Comparison of ENCODE assay signal across 8 cellular contexts in genomic region chr15:40323239-40323952, GRCh38. TPM values are rescaled to one million over a fixed set of nuclear protein-coding genes. Genes with fewer than 3 reads are reported as not detected.
A peak's percentile ranks its signal among the peaks of the same experiment; 100 is the strongest.
DNase-seq lines count a peak whose midpoint lies in the region; ATAC-seq and TF ChIP-seq lines count a peak whose summit lies in the region.

Gene INAFM2 (plus strand): TSS chr15:40323692. CDS start chr15:40324056, 364 bp downstream.

- peaks cover 27% of the 10 kb centered on the region for H3K4me1 ChIP-seq in DOHH2 (ENCODE audit: control insufficient read depth, low read length)
- H3K4me1 ChIP-seq in Karpas-422 (ENCODE audit: low read length) = peaks cover 25% of the 10 kb centered on the region
- H3K4me1 ChIP-seq in fibroblast of lung (ENCODE audit: control insufficient read depth, extremely low read depth, insufficient read depth, low read length) = peaks cover 12% of the 10 kb centered on the region
- H3K4me1 ChIP-seq in naive thymus-derived CD4-positive, alpha-beta T cell (ENCODE audit: control insufficient read depth in 2 of 2, insufficient read depth in 2 of 2, low read length in 2 of 2) = peaks cover 15% of the 10 kb centered on the region in 2 donors

- no peak within 1 kb of the TSS for H3K27ac ChIP-seq in DOHH2 (ENCODE audit: low read depth, low read length)
- no peak within 1 kb of the TSS for H3K27ac ChIP-seq in Karpas-422 (ENCODE audit: low read length)
- H3K27ac ChIP-seq in fibroblast of lung (ENCODE audit: insufficient read depth, low read length) = no peak within 1 kb of the TSS
- H3K27ac ChIP-seq in naive thymus-derived CD4-positive, alpha-beta T cell (ENCODE audit: low read depth, low read length) = peak within 1 kb of the TSS; percentile 66

- H3K9me2 ChIP-seq in DOHH2 (replicated peaks; ENCODE audit: control insufficient read depth, low read length) (no peaks in the 10 kb centered on the region), Karpas-422 (replicated peaks; ENCODE audit: insufficient read depth, low read length) (no peaks in the 10 kb centered on the region)

- no peaks in the 10 kb centered on the region for H3K9me3 Mint-ChIP-seq in naive thymus-derived CD4-positive, alpha-beta T cell
- no peaks in the 10 kb centered on the region for H3K9me3 Mint-ChIP-seq in stimulated activated naive B cell treated with anti-CD40 and anti-IgM and Interleukin-4, amounts not matched to agents 10 μg/mL and 1 μg/mL and 100 μg/mL, for 72 hours

- peaks cover 19 to 51% (median 43%) of the 10 kb centered on the region in 7 donors for H3K4me1 Mint-ChIP-seq in naive thymus-derived CD4-positive, alpha-beta T cell
- H3K4me1 Mint-ChIP-seq in stimulated activated naive B cell treated with anti-CD40 and anti-IgM and Interleukin-4, amounts not matched to agents 10 μg/mL and 1 μg/mL and 100 μg/mL, for 72 hours = peaks cover 21 to 48% of the 10 kb centered on the region in 2 donors

- H3K4me3 ChIP-seq in DOHH2 (ENCODE audit: low read length) (peak within 1 kb of the TSS; percentile 70), Karpas-422 (ENCODE audit: low read length) (peak within 1 kb of the TSS; percentile 65), fibroblast of lung (replicated peaks in 1 of 4; ENCODE audit: control extremely low read depth in 1 of 4, insufficient read depth in 1 of 4, low read depth in 3 of 4, low read length in 4 of 4) (peak within 1 kb of the TSS; percentile 55 to 66 (median 61))
- peak within 1 kb of the TSS; percentile 34 for H3K4me3 ChIP-seq in naive thymus-derived CD4-positive, alpha-beta T cell (ENCODE audit: low read length)

- TF ChIP-seq CTCF in DOHH2 (IDR thresholded peaks at IDR 0.05; ENCODE audit: low read depth, low read length, poor library complexity, severe bottlenecking) = peak; percentile 41
- peak; percentile 46 to 52 for TF ChIP-seq CTCF in fibroblast of lung (conservative IDR thresholded peaks at IDR 0.05 in 1 of 2, IDR thresholded peaks at IDR 0.05 in 1 of 2; ENCODE audit: low read depth in 1 of 2, low read length in 2 of 2)

- H3K4me3 Mint-ChIP-seq in naive thymus-derived CD4-positive, alpha-beta T cell = peak within 1 kb of the TSS; percentile 69 to 89 (median 84)
- H3K4me3 Mint-ChIP-seq in stimulated activated naive B cell treated with anti-CD40 and anti-IgM and Interleukin-4, amounts not matched to agents 10 μg/mL and 1 μg/mL and 100 μg/mL, for 72 hours = peak within 1 kb of the TSS; percentile 76 to 80

- H3K36me3 Mint-ChIP-seq in naive thymus-derived CD4-positive, alpha-beta T cell = peaks cover 0 to 11% (median 0%) of the 10 kb centered on the region in 5 donors
- H3K36me3 Mint-ChIP-seq in stimulated activated naive B cell treated with anti-CD40 and anti-IgM and Interleukin-4, amounts not matched to agents 10 μg/mL and 1 μg/mL and 100 μg/mL, for 72 hours = peaks cover 5 to 15% of the 10 kb centered on the region in 2 donors

- H4K20me1 ChIP-seq in DOHH2 (ENCODE audit: control insufficient read depth, insufficient read depth, low read depth, low read length) (no peaks in the 10 kb centered on the region), Karpas-422 (ENCODE audit: insufficient read depth, low read depth, low read length) (peaks cover 4% of the 10 kb centered on the region; the same call in 1 of the 2 replicates), fibroblast of lung (ENCODE audit: control insufficient read depth, extremely low read depth, insufficient read depth, low read length) (no peaks in the 10 kb centered on the region)

- peak within 1 kb of the TSS in 8 of 9 donors; percentile 56 to 86 (median 80) for H3K27ac Mint-ChIP-seq in naive thymus-derived CD4-positive, alpha-beta T cell
- peak within 1 kb of the TSS; percentile 81 for H3K27ac Mint-ChIP-seq in stimulated activated naive B cell treated with anti-CD40 and anti-IgM and Interleukin-4, amounts not matched to agents 10 μg/mL and 1 μg/mL and 100 μg/mL, for 72 hours

- no peaks in the 10 kb centered on the region for H3K36me3 ChIP-seq in DOHH2 (ENCODE audit: control insufficient read depth, low read length)
- no peaks in the 10 kb centered on the region for H3K36me3 ChIP-seq in Karpas-422 (ENCODE audit: insufficient read depth, low read length)
- H3K36me3 ChIP-seq in fibroblast of lung (ENCODE audit: control insufficient read depth, insufficient read depth, low read length) = no peaks in the 10 kb centered on the region
- H3K36me3 ChIP-seq in naive thymus-derived CD4-positive, alpha-beta T cell (ENCODE audit: control insufficient read depth in 2 of 3, insufficient read depth in 3 of 3, low read length in 3 of 3) = no peaks in the 10 kb centered on the region

- peak; percentile 83 for ATAC-seq in GM21786 (IDR thresholded peaks at IDR 0.05; ENCODE audit: unreplicated experiment)
- peak; percentile 95 for ATAC-seq in naive thymus-derived CD4-positive, alpha-beta T cell
- peak; percentile 87 to 92 for ATAC-seq in stimulated activated naive B cell treated with anti-CD40 and anti-IgM and Interleukin-4, amounts not matched to agents 10 μg/mL and 1 μg/mL and 100 μg/mL, for 72 hours (replicated peaks)

- H3K27me3 Mint-ChIP-seq in naive thymus-derived CD4-positive, alpha-beta T cell = peaks cover 0 to 23% (median 0%) of the 10 kb centered on the region in 5 donors
- H3K27me3 Mint-ChIP-seq in stimulated activated naive B cell treated with anti-CD40 and anti-IgM and Interleukin-4, amounts not matched to agents 10 μg/mL and 1 μg/mL and 100 μg/mL, for 72 hours = no peaks in the 10 kb centered on the region

- peak within 1 kb of the TSS; percentile 67 for H3K9ac ChIP-seq in Karpas-422 (ENCODE audit: low read length)
- H3K9ac ChIP-seq in fibroblast of lung (ENCODE audit: insufficient read depth, low read length) = peak within 1 kb of the TSS; percentile 68

- H3K27me3 ChIP-seq in DOHH2 (ENCODE audit: control insufficient read depth, low read length) = peaks cover 17% of the 10 kb centered on the region
- H3K27me3 ChIP-seq in Karpas-422 (ENCODE audit: low read length) = no peaks in the 10 kb centered on the region; the same call in 1 of the 2 replicates
- no peaks in the 10 kb centered on the region for H3K27me3 ChIP-seq in fibroblast of lung (ENCODE audit: control insufficient read depth, insufficient read depth, low read length)
- no peaks in the 10 kb centered on the region for H3K27me3 ChIP-seq in naive thymus-derived CD4-positive, alpha-beta T cell (ENCODE audit: control insufficient read depth in 2 of 2, insufficient read depth in 2 of 2, low read length in 2 of 2)

- peak within 1 kb of the TSS; percentile 70 for H3K4me2 ChIP-seq in DOHH2 (ENCODE audit: low read length)
- H3K4me2 ChIP-seq in Karpas-422 (ENCODE audit: low read depth, low read length, poor library complexity, severe bottlenecking) = peak within 1 kb of the TSS; percentile 64
- H3K4me2 ChIP-seq in fibroblast of lung (ENCODE audit: extremely low read depth, insufficient read depth, low read length) = peak within 1 kb of the TSS; percentile 87

- intact Hi-C loops in naive thymus-derived CD4-positive, alpha-beta T cell (cut with micrococcal nuclease) = loop anchor here (1.0 to 5.0 kb wide), 12 partner anchors 15 to 794 kb away; partner anchors contain the start of genes ANKRD63 (in 2 of the 2), BUB1B (in 1 of the 2), DISP2 (in 1 of the 2) and EIF2AK4 (in 1 of the 2)

- peaks cover 11% of the 10 kb centered on the region for H3F3A ChIP-seq in DOHH2 (ENCODE audit: control insufficient read depth, insufficient read depth)

- DNase-seq in Karpas-422 = peak; percentile 98
- peak; percentile 92 for DNase-seq in RKO (ENCODE audit: low spot score)
- peak; percentile 86 for DNase-seq in activated T-helper 1 cell treated with Interleukin-2 at 50 U/mL for 16 hours (ENCODE audit: low read depth)
- peak; percentile 91 to 94 for DNase-seq in fibroblast of lung (ENCODE audit: low read depth in 2 of 2)
- peak; percentile 77 to 91 (median 89) for DNase-seq in naive thymus-derived CD4-positive, alpha-beta T cell
- DNase-seq in stimulated activated naive B cell treated with anti-CD40 and anti-IgM and Interleukin-4, amounts not matched to agents 10 μg/mL and 1 μg/mL and 100 μg/mL, for 72 hours = peak; percentile 88

- POLR2A ChIA-PET in naive thymus-derived CD4-positive, alpha-beta T cell (lab: Charles Lee) = interaction anchor here (0.6 to 8.6 kb wide), 10 partner anchors 8 to 275 kb away, joined by 3 to 93 read pairs (median 4); partner anchors contain the start of genes IVD and PLCB2

- H3K9me3 ChIP-seq in DOHH2 (ENCODE audit: control insufficient read depth, insufficient read depth, low read length) (no peaks in the 10 kb centered on the region), Karpas-422 (ENCODE audit: low read length) (no peaks in the 10 kb centered on the region), fibroblast of lung (ENCODE audit: control insufficient read depth, insufficient read depth, low read depth, low read length) (no peaks in the 10 kb centered on the region)
- no peaks in the 10 kb centered on the region for H3K9me3 ChIP-seq in naive thymus-derived CD4-positive, alpha-beta T cell (ENCODE audit: control insufficient read depth in 2 of 3, low read length in 3 of 3)

- H3K79me2 ChIP-seq in DOHH2 (ENCODE audit: control insufficient read depth, low read length) (no peaks in the 10 kb centered on the region), Karpas-422 (ENCODE audit: low read length) (no peaks in the 10 kb centered on the region), fibroblast of lung (ENCODE audit: control insufficient read depth, insufficient read depth, low read length) (peaks cover 4% of the 10 kb centered on the region)

- CTCF ChIA-PET in naive thymus-derived CD4-positive, alpha-beta T cell (lab: Charles Lee) = interaction anchor here (0.6 to 19.9 kb wide), 10 partner anchors 9 to 178 kb away, joined by 3 to 366 read pairs (median 5); partner anchors contain the start of genes CCDC9B and PLCB2

- no peak within 1 kb of the TSS for H2AFZ ChIP-seq in Karpas-422 (ENCODE audit: low read length)
- no peak within 1 kb of the TSS for H2AFZ ChIP-seq in fibroblast of lung (ENCODE audit: low read length)

RNA-seq across cellular contexts. Expression of gene INAFM2, which starts in this region (rescaled TPM):
- 5.8 and 9.2 TPM in 2 replicates for total RNA-seq in Karpas-422 (2014; rRNA removed; shearing (Covaris generic); ENCODE audit: low replicate concordance)
- total RNA-seq in fibroblast of lung = 8.9 and 9.2 TPM in 2 replicates
- 8.2 and 11.0 TPM in 2 replicates for polyA plus RNA-seq in fibroblast of lung
- polyA plus RNA-seq in fibroblast of lung (2012) = 12.0 and 13.1 TPM in 2 replicates
- 1.0 and 4.3 TPM in 2 replicates for polyA minus RNA-seq in fibroblast of lung (ENCODE audit: low replicate concordance)
- 10 to 100 TPM in 3 of 5 experiments, 1 to 10 TPM in 2; 7.1 to 21.2 (median 12.7) TPM for total RNA-seq in naive thymus-derived CD4-positive, alpha-beta T cell
- polyA plus RNA-seq in naive thymus-derived CD4-positive, alpha-beta T cell = 1 to 10 TPM; 2.0 to 2.2 TPM
